Comparison of ENCODE assay signal across 8 cellular contexts in the genomic region with DNA sequence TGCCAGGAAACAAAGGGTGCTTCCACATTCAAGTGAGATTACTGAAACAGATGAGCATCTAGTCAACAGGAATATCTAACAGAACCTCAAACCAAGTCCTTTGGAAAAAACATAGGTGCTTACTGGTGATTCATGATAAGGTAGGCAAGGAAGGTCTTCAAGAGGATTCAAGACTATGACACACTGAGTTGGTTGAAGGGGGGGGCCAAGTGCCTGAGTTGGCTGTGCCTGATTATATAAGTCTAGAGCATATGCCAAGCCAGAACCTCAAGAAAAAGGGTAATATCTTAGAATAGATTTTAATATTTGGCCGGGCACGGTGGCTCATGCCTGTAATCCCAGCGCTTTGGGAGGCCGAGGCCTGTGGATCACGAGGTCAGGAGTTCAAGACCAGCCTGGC.
"Had no signal": no experiment of that assay in that cellular context is flagged by ENCODE, and none has a peak within 500 bp of the region (broad histone marks: within the 10 kb centered on the region; RNA-seq: fewer than 3 reads in every experiment).

No MANE protein-coding gene starts in this region.

- H3K4me3 Mint-ChIP-seq: GM23338, H9, HFFc6 had no signal

- H3K9me3 Mint-ChIP-seq: GM23338, H9, HFFc6 had no signal

- DNase-seq: GM23248, GOT3, H7, H9, HCEC 1CT, HFFc6 had no signal

- H3K27ac ChIP-seq: GM23248 had no signal

- ATAC-seq: GM23338, HCT116 had no signal

- H3K27ac Mint-ChIP-seq: GM23338, H9, HFFc6 had no signal
